ENCODE assay signal across 8 cellular contexts in the genomic region with DNA sequence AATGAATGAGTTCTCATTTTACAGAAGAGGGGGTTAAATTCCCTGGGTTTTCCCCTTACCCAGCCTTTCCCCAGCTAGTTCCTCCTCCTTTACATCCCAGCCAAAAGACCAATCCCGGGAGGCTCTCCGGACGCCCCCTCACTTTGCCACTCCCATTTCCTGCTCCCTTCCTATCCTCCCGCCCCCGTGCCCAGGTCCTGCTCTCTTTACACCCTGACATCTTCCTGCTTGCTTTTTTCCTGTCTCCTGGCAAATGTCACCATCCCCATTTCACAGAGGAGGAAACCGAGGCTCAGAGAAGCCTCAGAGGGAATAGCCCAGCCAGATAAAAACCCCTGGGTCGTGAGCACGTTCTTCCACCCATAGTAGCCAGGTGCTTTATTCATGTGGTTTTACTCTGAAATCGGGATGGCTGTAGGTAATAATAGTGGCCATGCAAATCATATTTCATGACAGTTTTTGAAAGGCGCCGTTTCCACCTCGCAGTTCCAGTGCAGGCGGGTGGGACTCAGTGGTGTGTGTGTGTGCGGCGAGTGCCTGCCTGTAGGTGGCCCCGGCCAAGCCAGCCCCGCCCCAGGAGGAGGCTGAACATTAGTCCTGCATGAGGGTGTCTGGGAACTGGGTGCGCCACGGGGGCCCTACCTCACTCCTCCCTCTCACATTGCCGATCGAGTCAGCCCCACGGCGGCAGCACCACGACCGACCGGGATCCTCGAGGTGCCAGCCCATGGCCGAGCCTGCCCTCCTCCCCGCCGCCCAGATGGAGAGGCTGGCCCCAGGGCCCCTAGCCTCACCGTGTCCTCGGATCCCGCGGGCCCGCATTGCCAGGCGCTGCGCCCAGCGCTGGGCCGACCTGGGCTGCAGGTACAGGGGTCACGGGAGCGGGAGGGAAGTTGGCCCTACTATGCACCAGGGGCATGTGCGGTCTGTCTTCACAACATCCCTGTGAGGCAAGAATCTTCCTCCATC. TPM values are rescaled to one million over a fixed set of nuclear protein-coding genes. Genes with fewer than 3 reads are reported as not detected.
A peak's percentile ranks its signal among the peaks of the same experiment; 100 is the strongest.
DNase-seq lines count a peak whose midpoint lies in the region; ATAC-seq and TF ChIP-seq lines count a peak whose summit lies in the region.

A gene (plus strand): TSS at position 594 of the 969 bp plus-strand sequence.

- H3K79me2 ChIP-seq in PC-9 (ENCODE audit: low read depth) = no peaks in the 10 kb centered on the region

- H3K9me2 ChIP-seq in PC-9 (ENCODE audit: insufficient read depth) = no peaks in the 10 kb centered on the region

- no TSS peak for BruUV-seq in PC-9 (replicated peaks; lab: Mats Ljungman, UMichigan)

- H3K4me2 ChIP-seq in PC-9 = peak within 1 kb of the TSS; percentile 55

- CTCF ChIA-PET in PC-9 (lab: Charles Lee) = no interaction called here

- H3K4me1 ChIP-seq in PC-9 (replicated peaks; ENCODE audit: insufficient read depth) = peaks cover 66% of the 10 kb centered on the region

- peak within 1 kb of the TSS; percentile 44; the same call in 1 of the 2 replicates for H3K4me3 ChIP-seq in PC-9

- H3K27ac ChIP-seq in PC-9 = no peak within 1 kb of the TSS

- intact Hi-C loops in PC-9 (cut with micrococcal nuclease; ENCODE audit: unreplicated experiment) = no loop called here

- H4K20me1 ChIP-seq in PC-9 (ENCODE audit: insufficient read depth) = no peaks in the 10 kb centered on the region

- peak; percentile 1 to 11 for DNase-seq in activated CD4-positive, alpha-beta T cell treated with anti-CD3 and anti-CD28 coated beads for 24 hours (ENCODE audit: low read depth in 2 of 2)
- no peak for DNase-seq in activated CD4-positive, alpha-beta T cell treated with anti-CD3 and anti-CD28 coated beads, Interleukin-2, amount 50 U/mL, for 4 hours
- DNase-seq in PC-9 (peak; percentile 44 to 67), renal cortical epithelial cell (ENCODE audit: low read depth) (peak; percentile 25), DMS153 treated with DMSO at 0.1 percent for 48 hours (lab: John Stamatoyannopoulos, UW; ENCODE audit: unreplicated experiment) (no peak)
- DNase-seq in central memory CD4-positive, alpha-beta T cell = no peak

- no peaks in the 10 kb centered on the region for H3K36me3 ChIP-seq in PC-9 (ENCODE audit: low read depth)

- POLR2A ChIA-PET in PC-9 (lab: Charles Lee; ENCODE audit: unreplicated experiment) = no interaction called here

- H3K27me3 ChIP-seq in PC-9 (ENCODE audit: insufficient read depth, low read depth) = no peaks in the 10 kb centered on the region

- peak within 1 kb of the TSS; percentile 46 for H2AFZ ChIP-seq in PC-9

- peak; percentile 30; the same call in 1 of the 2 replicates for TF ChIP-seq CTCF in PC-9 (conservative IDR thresholded peaks at IDR 0.05)

- H3F3A ChIP-seq in PC-9 (ENCODE audit: insufficient read depth, low read depth) = peaks cover 32% of the 10 kb centered on the region

- no peaks in the 10 kb centered on the region for H3K9me3 ChIP-seq in PC-9 (ENCODE audit: insufficient read depth, low read depth)

- ATAC-seq in esophagus mucosa (peak; percentile 91), GM18909 (IDR thresholded peaks at IDR 0.05; ENCODE audit: poor library complexity, unreplicated experiment) (no peak)

RNA-seq across cellular contexts. Expression of the gene that starts here (rescaled TPM):
- total RNA-seq in PC-9 (2021) (0.92 and 1.8 TPM in 2 replicates), esophagus mucosa (10.3 TPM), renal cortical epithelial cell (9.2 and 9.5 TPM in 2 replicates)

Comparison
In these comparisons a context has a peak if more than half of its experiments do, and no peak if none do; other contexts are left out.
1. DNase-seq: peak in activated CD4-positive, alpha-beta T cell treated with anti-CD3 and anti-CD28 coated beads for 24 hours (2 of 2), PC-9 (2 of 2) and renal cortical epithelial cell (single experiment); none in activated CD4-positive, alpha-beta T cell treated with anti-CD3 and anti-CD28 coated beads, Interleukin-2, amount 50 U/mL, for 4 hours (0 of 2), DMS153 treated with DMSO at 0.1 percent for 48 hours (single experiment) and central memory CD4-positive, alpha-beta T cell (single experiment).